Comparison of ENCODE assay signal across 24 cellular contexts in the genomic region with DNA sequence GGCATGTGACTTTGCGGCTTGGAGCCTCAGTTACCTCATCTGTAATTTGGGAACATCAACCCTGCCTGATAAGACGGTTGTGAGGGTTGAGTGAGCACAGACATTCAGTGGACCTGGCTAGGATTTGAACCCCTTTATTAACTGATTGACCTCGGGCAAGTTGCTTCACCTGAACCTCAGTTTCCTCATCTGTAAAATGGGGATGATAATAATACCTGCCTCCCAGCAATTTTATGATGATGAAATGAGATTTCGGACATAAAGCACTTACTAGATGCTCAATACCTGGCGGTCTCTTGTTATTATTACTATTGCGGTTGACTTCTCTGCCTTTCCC.
"Had no signal": no experiment of that assay in that cellular context is flagged by ENCODE, and none has a peak within 500 bp of the region (broad histone marks: within the 10 kb centered on the region; RNA-seq: fewer than 3 reads in every experiment).

No MANE protein-coding gene starts in this region.

- H3K9me3 Mint-ChIP-seq: activated B cell treated with CpG ODN at 0.5 μM for 24 hours; activated CD4-positive, alpha-beta T cell treated with anti-CD3 and anti-CD28 coated beads, Interleukin-2, amount 10 ng/mL, durations not matched to agents 24 days and 14 days; activated naive CD4-positive, alpha-beta T cell treated with anti-CD3 and anti-CD28 coated beads for 36 hours; activated T-cell treated with anti-CD3 and anti-CD28 coated beads, Interleukin-2, amount 50 U/mL, for 4 hours; T-cell had no signal

- H3K4me3 Mint-ChIP-seq: activated B cell treated with CpG ODN at 0.5 μM for 24 hours; activated CD4-positive, alpha-beta T cell treated with anti-CD3 and anti-CD28 coated beads, Interleukin-2, amount 10 ng/mL, durations not matched to agents 24 days and 14 days; activated naive CD4-positive, alpha-beta T cell treated with anti-CD3 and anti-CD28 coated beads for 36 hours; activated naive CD8-positive, alpha-beta T cell; activated T-cell treated with anti-CD3 and anti-CD28 coated beads, Interleukin-2, amount 50 U/mL, for 4 hours; T-cell had no signal

- H3K4me3 ChIP-seq: SK-N-MC had no signal

- DNase-seq: activated B cell treated with CpG ODN at 0.5 μM for 24 hours; activated CD4-positive, alpha-beta T cell treated with anti-CD3 and anti-CD28 coated beads for 1 hour; activated CD4-positive, alpha-beta T cell treated with anti-CD3 and anti-CD28 coated beads, Interleukin-2, amount 10 ng/mL, durations not matched to agents 24 days and 14 days; activated CD4-positive, alpha-beta T cell treated with anti-CD3 and anti-CD28 coated beads, Interleukin-2, amount 50 U/mL, for 48 hours; activated gamma-delta T cell; activated naive CD4-positive, alpha-beta T cell treated with anti-CD3 and anti-CD28 coated beads for 36 hours; activated T-cell treated with anti-CD3 and anti-CD28 coated beads, Interleukin-2, amount 50 U/mL, for 4 hours; central memory CD4-positive, alpha-beta T cell; Karpas-422; NCI-H1048; NCI-H146; NCI-H187 treated with DMSO at 0.1 percent for 48 hours; NCI-H2081 treated with DMSO at 0.1 percent for 48 hours; NCI-H446; NCI-H524; RPMI8226; T-cell; T-helper 2 cell; T1000 had no signal

- H3K4me1 Mint-ChIP-seq: activated B cell treated with CpG ODN at 0.5 μM for 24 hours, T-cell had no signal

- H3K27me3 Mint-ChIP-seq: activated naive CD8-positive, alpha-beta T cell; T-cell had no signal

- H3K36me3 Mint-ChIP-seq: activated naive CD8-positive, alpha-beta T cell; T-cell had no signal

- H3K27ac Mint-ChIP-seq: activated B cell treated with CpG ODN at 0.5 μM for 24 hours; activated CD4-positive, alpha-beta T cell treated with anti-CD3 and anti-CD28 coated beads, Interleukin-2, amount 10 ng/mL, durations not matched to agents 24 days and 14 days; activated naive CD4-positive, alpha-beta T cell treated with anti-CD3 and anti-CD28 coated beads for 36 hours; activated naive CD8-positive, alpha-beta T cell; T-cell had no signal

- ATAC-seq: activated T-cell treated with anti-CD3 and anti-CD28 coated beads, Interleukin-2, amount 50 U/mL, for 4 hours; Right ventricle myocardium inferior; T-cell had no signal

- FAIRE-seq: bronchial epithelial cell, TTC549 had no signal

- H3K27ac ChIP-seq: SK-N-MC had no signal
